2 cellular contexts compared by ENCODE assay signal in the genomic region with DNA sequence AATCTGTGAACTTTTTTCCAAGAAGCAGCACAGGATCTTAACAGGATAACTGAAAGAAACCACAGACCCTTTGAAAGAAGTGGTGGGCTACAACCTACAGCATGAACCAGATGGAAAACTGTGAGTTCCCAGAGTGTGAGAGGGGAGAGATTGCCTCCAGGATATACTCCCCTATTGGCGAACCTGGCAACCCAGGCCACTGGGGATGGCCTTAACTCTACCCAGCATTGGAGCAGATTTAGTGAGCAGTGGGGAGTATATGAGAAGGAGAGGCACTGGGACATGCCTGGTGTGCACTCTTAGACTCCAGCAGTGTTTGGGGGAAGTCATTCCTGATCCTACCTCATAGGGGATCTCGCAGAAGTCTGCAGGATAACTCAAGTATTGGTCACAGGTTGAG.
TF ChIP-seq lines count a peak whose summit lies in the region.

No MANE protein-coding gene starts in this region.

TF ChIP-seq in GM23338, 12 proteins besides CTCF, POLR2A, EP300 and RAD21 (continued from another document):
- TF ChIP-seq, protein P1, sequence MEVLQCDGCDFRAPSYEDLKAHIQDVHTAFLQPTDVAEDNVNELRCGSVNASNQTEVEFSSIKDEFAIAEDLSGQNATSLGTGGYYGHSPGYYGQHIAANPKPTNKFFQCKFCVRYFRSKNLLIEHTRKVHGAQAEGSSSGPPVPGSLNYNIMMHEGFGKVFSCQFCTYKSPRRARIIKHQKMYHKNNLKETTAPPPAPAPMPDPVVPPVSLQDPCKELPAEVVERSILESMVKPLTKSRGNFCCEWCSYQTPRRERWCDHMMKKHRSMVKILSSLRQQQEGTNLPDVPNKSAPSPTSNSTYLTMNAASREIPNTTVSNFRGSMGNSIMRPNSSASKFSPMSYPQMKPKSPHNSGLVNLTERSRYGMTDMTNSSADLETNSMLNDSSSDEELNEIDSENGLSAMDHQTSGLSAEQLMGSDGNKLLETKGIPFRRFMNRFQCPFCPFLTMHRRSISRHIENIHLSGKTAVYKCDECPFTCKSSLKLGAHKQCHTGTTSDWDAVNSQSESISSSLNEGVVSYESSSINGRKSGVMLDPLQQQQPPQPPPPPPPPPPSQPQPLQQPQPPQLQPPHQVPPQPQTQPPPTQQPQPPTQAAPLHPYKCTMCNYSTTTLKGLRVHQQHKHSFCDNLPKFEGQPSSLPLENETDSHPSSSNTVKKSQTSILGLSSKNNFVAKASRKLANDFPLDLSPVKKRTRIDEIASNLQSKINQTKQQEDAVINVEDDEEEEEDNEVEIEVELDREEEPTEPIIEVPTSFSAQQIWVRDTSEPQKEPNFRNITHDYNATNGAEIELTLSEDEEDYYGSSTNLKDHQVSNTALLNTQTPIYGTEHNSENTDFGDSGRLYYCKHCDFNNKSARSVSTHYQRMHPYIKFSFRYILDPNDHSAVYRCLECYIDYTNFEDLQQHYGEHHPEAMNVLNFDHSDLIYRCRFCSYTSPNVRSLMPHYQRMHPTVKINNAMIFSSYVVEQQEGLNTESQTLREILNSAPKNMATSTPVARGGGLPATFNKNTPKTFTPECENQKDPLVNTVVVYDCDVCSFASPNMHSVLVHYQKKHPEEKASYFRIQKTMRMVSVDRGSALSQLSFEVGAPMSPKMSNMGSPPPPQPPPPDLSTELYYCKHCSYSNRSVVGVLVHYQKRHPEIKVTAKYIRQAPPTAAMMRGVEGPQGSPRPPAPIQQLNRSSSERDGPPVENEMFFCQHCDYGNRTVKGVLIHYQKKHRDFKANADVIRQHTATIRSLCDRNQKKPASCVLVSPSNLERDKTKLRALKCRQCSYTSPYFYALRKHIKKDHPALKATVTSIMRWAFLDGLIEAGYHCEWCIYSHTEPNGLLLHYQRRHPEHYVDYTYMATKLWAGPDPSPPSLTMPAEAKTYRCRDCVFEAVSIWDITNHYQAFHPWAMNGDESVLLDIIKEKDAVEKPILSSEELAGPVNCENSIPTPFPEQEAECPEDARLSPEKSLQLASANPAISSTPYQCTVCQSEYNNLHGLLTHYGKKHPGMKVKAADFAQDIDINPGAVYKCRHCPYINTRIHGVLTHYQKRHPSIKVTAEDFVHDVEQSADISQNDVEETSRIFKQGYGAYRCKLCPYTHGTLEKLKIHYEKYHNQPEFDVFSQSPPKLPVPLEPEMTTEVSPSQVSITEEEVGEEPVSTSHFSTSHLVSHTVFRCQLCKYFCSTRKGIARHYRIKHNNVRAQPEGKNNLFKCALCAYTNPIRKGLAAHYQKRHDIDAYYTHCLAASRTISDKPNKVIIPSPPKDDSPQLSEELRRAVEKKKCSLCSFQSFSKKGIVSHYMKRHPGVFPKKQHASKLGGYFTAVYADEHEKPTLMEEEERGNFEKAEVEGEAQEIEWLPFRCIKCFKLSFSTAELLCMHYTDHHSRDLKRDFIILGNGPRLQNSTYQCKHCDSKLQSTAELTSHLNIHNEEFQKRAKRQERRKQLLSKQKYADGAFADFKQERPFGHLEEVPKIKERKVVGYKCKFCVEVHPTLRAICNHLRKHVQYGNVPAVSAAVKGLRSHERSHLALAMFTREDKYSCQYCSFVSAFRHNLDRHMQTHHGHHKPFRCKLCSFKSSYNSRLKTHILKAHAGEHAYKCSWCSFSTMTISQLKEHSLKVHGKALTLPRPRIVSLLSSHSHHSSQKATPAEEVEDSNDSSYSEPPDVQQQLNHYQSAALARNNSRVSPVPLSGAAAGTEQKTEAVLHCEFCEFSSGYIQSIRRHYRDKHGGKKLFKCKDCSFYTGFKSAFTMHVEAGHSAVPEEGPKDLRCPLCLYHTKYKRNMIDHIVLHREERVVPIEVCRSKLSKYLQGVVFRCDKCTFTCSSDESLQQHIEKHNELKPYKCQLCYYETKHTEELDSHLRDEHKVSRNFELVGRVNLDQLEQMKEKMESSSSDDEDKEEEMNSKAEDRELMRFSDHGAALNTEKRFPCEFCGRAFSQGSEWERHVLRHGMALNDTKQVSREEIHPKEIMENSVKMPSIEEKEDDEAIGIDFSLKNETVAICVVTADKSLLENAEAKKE (CRISPR knock-in tag; IDR thresholded peaks at IDR 0.05), result no peak
- no peak for TF ChIP-seq EZH2phosphoT487 (IDR thresholded peaks at IDR 0.05; ENCODE audit: unreplicated experiment)
- TF ChIP-seq EZH2 (IDR thresholded peaks at IDR 0.05; ENCODE audit: low read depth, unreplicated experiment), result no peak
- TF ChIP-seq, protein P2, sequence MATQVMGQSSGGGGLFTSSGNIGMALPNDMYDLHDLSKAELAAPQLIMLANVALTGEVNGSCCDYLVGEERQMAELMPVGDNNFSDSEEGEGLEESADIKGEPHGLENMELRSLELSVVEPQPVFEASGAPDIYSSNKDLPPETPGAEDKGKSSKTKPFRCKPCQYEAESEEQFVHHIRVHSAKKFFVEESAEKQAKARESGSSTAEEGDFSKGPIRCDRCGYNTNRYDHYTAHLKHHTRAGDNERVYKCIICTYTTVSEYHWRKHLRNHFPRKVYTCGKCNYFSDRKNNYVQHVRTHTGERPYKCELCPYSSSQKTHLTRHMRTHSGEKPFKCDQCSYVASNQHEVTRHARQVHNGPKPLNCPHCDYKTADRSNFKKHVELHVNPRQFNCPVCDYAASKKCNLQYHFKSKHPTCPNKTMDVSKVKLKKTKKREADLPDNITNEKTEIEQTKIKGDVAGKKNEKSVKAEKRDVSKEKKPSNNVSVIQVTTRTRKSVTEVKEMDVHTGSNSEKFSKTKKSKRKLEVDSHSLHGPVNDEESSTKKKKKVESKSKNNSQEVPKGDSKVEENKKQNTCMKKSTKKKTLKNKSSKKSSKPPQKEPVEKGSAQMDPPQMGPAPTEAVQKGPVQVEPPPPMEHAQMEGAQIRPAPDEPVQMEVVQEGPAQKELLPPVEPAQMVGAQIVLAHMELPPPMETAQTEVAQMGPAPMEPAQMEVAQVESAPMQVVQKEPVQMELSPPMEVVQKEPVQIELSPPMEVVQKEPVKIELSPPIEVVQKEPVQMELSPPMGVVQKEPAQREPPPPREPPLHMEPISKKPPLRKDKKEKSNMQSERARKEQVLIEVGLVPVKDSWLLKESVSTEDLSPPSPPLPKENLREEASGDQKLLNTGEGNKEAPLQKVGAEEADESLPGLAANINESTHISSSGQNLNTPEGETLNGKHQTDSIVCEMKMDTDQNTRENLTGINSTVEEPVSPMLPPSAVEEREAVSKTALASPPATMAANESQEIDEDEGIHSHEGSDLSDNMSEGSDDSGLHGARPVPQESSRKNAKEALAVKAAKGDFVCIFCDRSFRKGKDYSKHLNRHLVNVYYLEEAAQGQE (IDR thresholded peaks at IDR 0.05; ENCODE audit: unreplicated experiment), result no peak
- TF ChIP-seq, protein P3, sequence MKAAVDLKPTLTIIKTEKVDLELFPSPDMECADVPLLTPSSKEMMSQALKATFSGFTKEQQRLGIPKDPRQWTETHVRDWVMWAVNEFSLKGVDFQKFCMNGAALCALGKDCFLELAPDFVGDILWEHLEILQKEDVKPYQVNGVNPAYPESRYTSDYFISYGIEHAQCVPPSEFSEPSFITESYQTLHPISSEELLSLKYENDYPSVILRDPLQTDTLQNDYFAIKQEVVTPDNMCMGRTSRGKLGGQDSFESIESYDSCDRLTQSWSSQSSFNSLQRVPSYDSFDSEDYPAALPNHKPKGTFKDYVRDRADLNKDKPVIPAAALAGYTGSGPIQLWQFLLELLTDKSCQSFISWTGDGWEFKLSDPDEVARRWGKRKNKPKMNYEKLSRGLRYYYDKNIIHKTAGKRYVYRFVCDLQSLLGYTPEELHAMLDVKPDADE (IDR thresholded peaks at IDR 0.05), result no peak

TF ChIP-seq in WTC11, 78 proteins besides CTCF, POLR2A, EP300 and RAD21 (continued from another document):
- TF ChIP-seq, protein P4, sequence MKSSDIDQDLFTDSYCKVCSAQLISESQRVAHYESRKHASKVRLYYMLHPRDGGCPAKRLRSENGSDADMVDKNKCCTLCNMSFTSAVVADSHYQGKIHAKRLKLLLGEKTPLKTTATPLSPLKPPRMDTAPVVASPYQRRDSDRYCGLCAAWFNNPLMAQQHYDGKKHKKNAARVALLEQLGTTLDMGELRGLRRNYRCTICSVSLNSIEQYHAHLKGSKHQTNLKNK (CRISPR knock-in tag; IDR thresholded peaks at IDR 0.05), result no peak
- TF ChIP-seq ZBTB21 (CRISPR knock-in tag; IDR thresholded peaks at IDR 0.05; ENCODE audit: borderline replicate concordance), result no peak
- no peak for TF ChIP-seq ZNF263 (CRISPR knock-in tag; IDR thresholded peaks at IDR 0.05; ENCODE audit: low read depth)
- TF ChIP-seq KAT7 (CRISPR knock-in tag; IDR thresholded peaks at IDR 0.05; ENCODE audit: borderline replicate concordance), result no peak
- TF ChIP-seq TCF7 (CRISPR knock-in tag; IDR thresholded peaks at IDR 0.05; ENCODE audit: low read depth), result no peak
